ENCODE assay signal across 8 cellular contexts in the genomic region with DNA sequence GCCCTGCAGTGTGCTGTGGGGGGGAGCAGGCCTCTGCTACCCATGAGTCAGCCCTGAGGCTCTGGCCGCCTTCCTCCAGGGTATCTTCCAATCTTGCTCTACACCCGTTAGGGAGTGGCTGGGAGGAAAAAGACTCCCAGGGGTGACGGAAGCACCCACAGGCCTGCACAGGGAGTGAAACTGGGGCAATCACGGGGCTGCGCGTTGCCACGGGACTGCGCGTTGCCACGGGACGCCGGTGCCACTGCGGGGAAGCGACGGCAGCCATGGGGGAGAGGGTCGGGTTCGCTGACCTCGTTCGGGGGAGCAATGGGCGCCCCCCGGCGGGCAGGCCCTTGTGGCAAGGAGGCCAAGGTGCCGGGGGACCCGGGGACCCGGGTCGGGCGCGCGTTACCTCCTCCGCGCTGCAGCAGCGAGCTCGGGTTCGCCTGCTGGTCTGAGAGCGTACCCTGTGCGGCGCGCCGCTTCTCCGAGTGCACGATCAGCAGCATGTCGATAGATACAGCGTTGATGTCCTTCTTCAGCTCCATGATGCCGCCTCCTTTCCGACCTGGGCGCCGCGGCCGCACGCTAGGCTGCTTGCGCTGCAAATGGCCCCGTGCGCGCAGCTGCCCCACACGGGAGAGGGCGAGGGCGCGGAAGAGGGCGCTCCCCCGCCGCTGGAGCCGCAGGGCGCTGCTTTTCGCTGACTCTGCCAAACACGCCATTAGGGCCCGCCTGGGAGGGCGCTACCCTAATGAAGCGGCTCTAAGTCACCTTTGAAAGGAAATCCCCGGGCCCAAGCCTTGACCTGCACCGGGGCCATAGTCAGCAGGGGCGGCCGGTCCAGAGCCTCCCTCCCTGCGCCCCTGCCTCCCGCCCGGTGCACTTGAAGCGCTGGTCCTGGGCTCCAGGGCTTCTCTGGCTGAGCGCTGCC. TPM values are rescaled to one million over a fixed set of nuclear protein-coding genes. Genes with fewer than 3 reads are reported as not detected.
A peak's percentile ranks its signal among the peaks of the same experiment; 100 is the strongest.
DNase-seq lines count a peak whose midpoint lies in the region; ATAC-seq and TF ChIP-seq lines count a peak whose summit lies in the region.

A gene with protein sequence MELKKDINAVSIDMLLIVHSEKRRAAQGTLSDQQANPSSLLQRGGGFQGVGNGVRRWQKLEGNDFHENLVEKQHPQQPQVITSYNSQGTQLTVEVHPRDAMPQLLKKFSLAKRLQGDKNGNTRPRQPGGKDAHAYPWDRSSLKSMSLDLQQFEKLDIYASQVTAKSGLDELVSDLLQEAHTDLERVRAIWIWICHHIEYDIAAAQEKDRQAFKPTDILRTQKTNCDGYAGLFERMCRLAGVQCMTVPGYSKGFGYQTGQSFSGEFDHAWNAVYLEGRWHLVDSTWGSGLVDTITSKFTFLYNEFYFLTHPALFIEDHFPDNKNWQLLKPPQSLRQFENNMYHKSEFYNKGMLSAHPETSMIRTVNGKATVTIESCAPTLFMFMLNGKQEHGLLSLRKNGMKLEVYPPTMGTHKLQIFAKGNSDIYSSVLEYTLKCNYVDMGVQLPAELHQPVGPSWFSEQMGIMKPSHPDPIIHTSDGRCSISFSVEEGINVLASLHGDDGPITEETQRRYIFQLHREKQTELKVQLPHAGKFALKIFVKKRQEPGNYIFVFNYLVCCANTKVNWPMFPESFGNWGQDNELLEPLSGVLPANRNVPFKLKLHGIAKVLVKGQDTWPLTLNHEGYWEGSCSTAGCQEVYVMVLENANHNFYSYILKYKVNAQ (minus strand): TSS at position 592 of the 916 bp plus-strand sequence. CDS start 62 bp downstream, at position 530.

- no peaks in the 10 kb centered on the region for H3K79me2 ChIP-seq in parathyroid adenoma

- 1 to 17% (median 4%) methylated on average over 3 to 77 of the region's 77 CpGs for WGBS in adrenal gland, 4 donors

- H3K9ac ChIP-seq in parathyroid adenoma = peak within 1 kb of the TSS; percentile 28

- H3K4me1 ChIP-seq in adrenal gland (replicated peaks in 1 of 2) (peaks cover 6 to 28% of the 10 kb centered on the region in 2 donors), left ventricle myocardium inferior (peaks cover 53% of the 10 kb centered on the region), parathyroid adenoma (peaks cover 11% of the 10 kb centered on the region)

- peak within 1 kb of the TSS; percentile 87 for H3K4me2 ChIP-seq in parathyroid adenoma (ENCODE audit: low read length)

- peak within 1 kb of the TSS in 1 of 2 donors; percentile 62 for H3K4me3 Mint-ChIP-seq in stimulated activated naive CD8-positive, alpha-beta T cell treated with anti-CD3 and anti-CD28 coated beads, Interleukin-15, amount 100 ng/mL, for 72 hours

- H3K27me3 Mint-ChIP-seq in stimulated activated naive CD8-positive, alpha-beta T cell treated with anti-CD3 and anti-CD28 coated beads, Interleukin-15, amount 100 ng/mL, for 72 hours = peaks cover 71% of the 10 kb centered on the region

- H3K9me3 ChIP-seq in adrenal gland (replicated peaks in 1 of 3) (no peaks in the 10 kb centered on the region), left ventricle myocardium inferior (replicated peaks) (no peaks in the 10 kb centered on the region), parathyroid adenoma (ENCODE audit: control insufficient read depth, low read length) (no peaks in the 10 kb centered on the region)

- H3K4me3 ChIP-seq in adrenal gland (peak within 1 kb of the TSS in 2 of 4 donors; percentile 23 to 55), left ventricle myocardium inferior (peak within 1 kb of the TSS; percentile 70), parathyroid adenoma (ENCODE audit: low read depth, low read length) (peak within 1 kb of the TSS; percentile 57)

- peak in 1 of 2 donors; percentile 3 for DNase-seq in stimulated activated naive CD8-positive, alpha-beta T cell treated with anti-CD3 and anti-CD28 coated beads, Interleukin-15, amount 100 ng/mL, for 72 hours
- DNase-seq in stimulated activated naive CD8-positive, alpha-beta T cell treated with anti-CD3 and anti-CD28 coated beads, Interleukin-15, Interleukin-2, amounts not matched to agents 100 U/mL and 50 U/mL, for 24 hours = no peak
- peak; percentile 44 to 78 (median 63) for DNase-seq in adrenal gland
- DNase-seq in left ventricle myocardium inferior = peak; percentile 59
- DNase-seq in UCSD-AML1 (lab: John Stamatoyannopoulos, UW; ENCODE audit: unreplicated experiment) = no peak
- no peak for DNase-seq in NCI-H187 treated with DMSO at 0.1 percent for 48 hours (lab: John Stamatoyannopoulos, UW)

- H3K9me3 Mint-ChIP-seq in stimulated activated naive CD8-positive, alpha-beta T cell treated with anti-CD3 and anti-CD28 coated beads, Interleukin-15, amount 100 ng/mL, for 72 hours = no peaks in the 10 kb centered on the region

- H3K36me3 ChIP-seq in adrenal gland (replicated peaks in 1 of 2) (no peaks in the 10 kb centered on the region), left ventricle myocardium inferior (peaks cover 4% of the 10 kb centered on the region), parathyroid adenoma (ENCODE audit: control insufficient read depth, insufficient read depth, low read length) (no peaks in the 10 kb centered on the region)

- peak within 1 kb of the TSS; percentile 96 for H2AFZ ChIP-seq in parathyroid adenoma

- TF ChIP-seq POLR2A in adrenal gland (IDR thresholded peaks at IDR 0.05) = peak in 1 of 2 donors; percentile 47

- intact Hi-C loops in adrenal gland (cut with DNase I) = no loop called here
- intact Hi-C loops in left ventricle myocardium inferior (cut with micrococcal nuclease) = no loop called here

- peak in 1 of 6 experiments; percentile 2 for TF ChIP-seq CTCF in adrenal gland (IDR thresholded peaks at IDR 0.05)
- peak; percentile 44 for TF ChIP-seq CTCF in left ventricle myocardium inferior (IDR thresholded peaks at IDR 0.05; ENCODE audit: borderline replicate concordance)
- no peak for TF ChIP-seq CTCF in parathyroid adenoma (IDR thresholded peaks at IDR 0.05)

- H3K27me3 ChIP-seq in adrenal gland = no peaks in the 10 kb centered on the region
- peaks cover 20% of the 10 kb centered on the region for H3K27me3 ChIP-seq in left ventricle myocardium inferior (ENCODE audit: low read depth)
- H3K27me3 ChIP-seq in parathyroid adenoma (ENCODE audit: control insufficient read depth, insufficient read depth, low read length) = no peaks in the 10 kb centered on the region

- H3K4me1 Mint-ChIP-seq in stimulated activated naive CD8-positive, alpha-beta T cell treated with anti-CD3 and anti-CD28 coated beads, Interleukin-15, amount 100 ng/mL, for 72 hours = peaks cover 5% of the 10 kb centered on the region

- H3K27ac ChIP-seq in adrenal gland (peak within 1 kb of the TSS in 4 of 5 donors; percentile 70 to 91 (median 78)), left ventricle myocardium inferior (replicated peaks) (peak within 1 kb of the TSS; percentile 92), parathyroid adenoma (peak within 1 kb of the TSS; percentile 75)

- peak within 1 kb of the TSS in 1 of 2 donors; percentile 81 for H3K27ac Mint-ChIP-seq in stimulated activated naive CD8-positive, alpha-beta T cell treated with anti-CD3 and anti-CD28 coated beads, Interleukin-15, amount 100 ng/mL, for 72 hours

- peak; percentile 44 for ATAC-seq in stimulated activated naive CD8-positive, alpha-beta T cell treated with anti-CD3 and anti-CD28 coated beads, Interleukin-15, amount 100 ng/mL, for 72 hours
- ATAC-seq in stimulated activated naive CD8-positive, alpha-beta T cell treated with anti-CD3 and anti-CD28 coated beads, Interleukin-15, Interleukin-2, amounts not matched to agents 100 U/mL and 50 U/mL, for 24 hours = no peak
- ATAC-seq in GM19397 (IDR thresholded peaks at IDR 0.05; ENCODE audit: unreplicated experiment) = no peak

RNA-seq across cellular contexts. Expression of the gene that starts here (rescaled TPM):
- total RNA-seq in adrenal gland (10 to 100 TPM in 4 of 8 donors, 1 to 10 TPM in 4; 1.3 to 21.1 (median 12.7) TPM), left ventricle myocardium inferior (12.1 TPM)
- 1 to 10 TPM; 1.9 to 3.7 (median 1.9) TPM for polyA plus RNA-seq in adrenal gland

Comparison
In these comparisons a context has a peak if more than half of its experiments do, and no peak if none do; other contexts are left out.
1. DNase-seq: peak in adrenal gland (7 of 7) and left ventricle myocardium inferior (single experiment); none in stimulated activated naive CD8-positive, alpha-beta T cell treated with anti-CD3 and anti-CD28 coated beads, Interleukin-15, Interleukin-2, amounts not matched to agents 100 U/mL and 50 U/mL, for 24 hours (single experiment), UCSD-AML1 (single experiment) and NCI-H187 treated with DMSO at 0.1 percent for 48 hours (single experiment).
2. Peak in every context shown above with its lines, with median percentiles within 50 percentile points of each other: H3K27ac ChIP-seq.